Comparison of ENCODE assay signal across 1 cellular context in genomic region chr22:20062766-20063083, GRCh38.
TF ChIP-seq lines count a peak whose summit lies in the region.

No MANE protein-coding gene starts in this region.

TF ChIP-seq in SK-N-SH treated with all-trans-retinoic acid at 6 μM for 48 hours, 23 proteins besides CTCF, POLR2A, EP300 and RAD21 (continued from another document):
- no peak for TF ChIP-seq TSHZ2 (CRISPR knock-in tag; IDR thresholded peaks at IDR 0.05)
- TF ChIP-seq ARNTL (CRISPR knock-in tag; IDR thresholded peaks at IDR 0.05; ENCODE audit: borderline replicate concordance, low read depth): no peak
- no peak for TF ChIP-seq ZNF8 (CRISPR knock-in tag; IDR thresholded peaks at IDR 0.05)
- no peak for TF ChIP-seq OSR1 (CRISPR knock-in tag; IDR thresholded peaks at IDR 0.05)
- no peak for TF ChIP-seq POU6F1 (CRISPR knock-in tag; IDR thresholded peaks at IDR 0.05; ENCODE audit: borderline replicate concordance, low read depth)
- no peak for TF ChIP-seq ZFP30 (CRISPR knock-in tag; IDR thresholded peaks at IDR 0.05)
- TF ChIP-seq PPARA (CRISPR knock-in tag; IDR thresholded peaks at IDR 0.05; ENCODE audit: borderline replicate concordance): no peak
- TF ChIP-seq CSRNP3 (CRISPR knock-in tag; IDR thresholded peaks at IDR 0.05): no peak
- TF ChIP-seq ZFP3 (CRISPR knock-in tag; IDR thresholded peaks at IDR 0.05): no peak
- TF ChIP-seq ZNF565 (CRISPR knock-in tag; conservative IDR thresholded peaks at IDR 0.05; ENCODE audit: low read depth): no peak
- TF ChIP-seq ZNF70 (CRISPR knock-in tag; IDR thresholded peaks at IDR 0.05): no peak
- no peak for TF ChIP-seq PATZ1 (CRISPR knock-in tag; IDR thresholded peaks at IDR 0.05; ENCODE audit: borderline replicate concordance)
- TF ChIP-seq ESRRG (CRISPR knock-in tag; IDR thresholded peaks at IDR 0.05): no peak
